Comparison of ENCODE assay signal across 15 cellular contexts in genomic region chrY:7938982-7939718, GRCh38.
A peak's percentile ranks its signal among the peaks of the same experiment; 100 is the strongest.
DNase-seq lines count a peak whose midpoint lies in the region; ATAC-seq lines count a peak whose summit lies in the region.
"Had no signal": no experiment of that assay in that cellular context is flagged by ENCODE, and none has a peak within 500 bp of the region (broad histone marks: within the 10 kb centered on the region; RNA-seq: fewer than 3 reads in every experiment).

No MANE protein-coding gene starts in this region.

- ATAC-seq in stimulated activated naive CD8-positive, alpha-beta T cell treated with anti-CD3 and anti-CD28 coated beads, Interleukin-15, amount 100 ng/mL, for 72 hours: peak; percentile 35
- no peak for ATAC-seq in stimulated activated naive CD8-positive, alpha-beta T cell treated with anti-CD3 and anti-CD28 coated beads, Interleukin-15, Interleukin-2, amounts not matched to agents 100 U/mL and 50 U/mL, for 24 hours
- ATAC-seq in left lobe of liver (peak; percentile 88), GM18870 (IDR thresholded peaks at IDR 0.05; ENCODE audit: unreplicated experiment) (no peak)
- peak; percentile 54 for ATAC-seq in stimulated activated effector memory CD8-positive, alpha-beta T cell treated with anti-CD3 and anti-CD28 coated beads, Interleukin-12 subunit alpha, Interleukin-12 subunit beta, amount 100 ng/mL, for 72 hours
- ATAC-seq: A549; CD8-positive, alpha-beta T cell had no signal

- no peaks in the 10 kb centered on the region for H3K4me1 Mint-ChIP-seq in stimulated activated naive CD8-positive, alpha-beta T cell treated with anti-CD3 and anti-CD28 coated beads, Interleukin-15, amount 100 ng/mL, for 72 hours
- no peaks in the 10 kb centered on the region for H3K4me1 Mint-ChIP-seq in stimulated activated effector memory CD8-positive, alpha-beta T cell treated with anti-CD3 and anti-CD28 coated beads, Interleukin-12 subunit alpha, Interleukin-12 subunit beta, amount 100 ng/mL, for 72 hours
- H3K4me1 Mint-ChIP-seq: B cell had no signal

- no peaks in the 10 kb centered on the region for H3K9me3 Mint-ChIP-seq in stimulated activated naive CD8-positive, alpha-beta T cell treated with anti-CD3 and anti-CD28 coated beads, Interleukin-15, amount 100 ng/mL, for 72 hours
- H3K9me3 Mint-ChIP-seq in stimulated activated effector memory CD8-positive, alpha-beta T cell treated with anti-CD3 and anti-CD28 coated beads, Interleukin-12 subunit alpha, Interleukin-12 subunit beta, amount 100 ng/mL, for 72 hours: no peaks in the 10 kb centered on the region
- H3K9me3 Mint-ChIP-seq: CD4-positive, alpha-beta T cell; CD8-positive, alpha-beta T cell had no signal

- no peaks in the 10 kb centered on the region for H3K27me3 Mint-ChIP-seq in stimulated activated naive CD8-positive, alpha-beta T cell treated with anti-CD3 and anti-CD28 coated beads, Interleukin-15, amount 100 ng/mL, for 72 hours
- H3K27me3 Mint-ChIP-seq: B cell; CD4-positive, alpha-beta T cell had no signal

- H3K4me3 Mint-ChIP-seq in stimulated activated naive CD8-positive, alpha-beta T cell treated with anti-CD3 and anti-CD28 coated beads, Interleukin-15, amount 100 ng/mL, for 72 hours: no peak overlapping the region
- no peak overlapping the region for H3K4me3 Mint-ChIP-seq in stimulated activated effector memory CD8-positive, alpha-beta T cell treated with anti-CD3 and anti-CD28 coated beads, Interleukin-12 subunit alpha, Interleukin-12 subunit beta, amount 100 ng/mL, for 72 hours
- H3K4me3 Mint-ChIP-seq: B cell; CD4-positive, alpha-beta T cell; CD8-positive, alpha-beta T cell had no signal

- H3K36me3 Mint-ChIP-seq in stimulated activated effector memory CD8-positive, alpha-beta T cell treated with anti-CD3 and anti-CD28 coated beads, Interleukin-12 subunit alpha, Interleukin-12 subunit beta, amount 100 ng/mL, for 72 hours: no peaks in the 10 kb centered on the region
- H3K36me3 Mint-ChIP-seq: CD8-positive, alpha-beta T cell had no signal

- H3K27ac Mint-ChIP-seq in stimulated activated naive CD8-positive, alpha-beta T cell treated with anti-CD3 and anti-CD28 coated beads, Interleukin-15, amount 100 ng/mL, for 72 hours: no peak overlapping the region
- H3K27ac Mint-ChIP-seq in stimulated activated effector memory CD8-positive, alpha-beta T cell treated with anti-CD3 and anti-CD28 coated beads, Interleukin-12 subunit alpha, Interleukin-12 subunit beta, amount 100 ng/mL, for 72 hours: no peak overlapping the region
- H3K27ac Mint-ChIP-seq: B cell; CD4-positive, alpha-beta T cell; CD8-positive, alpha-beta T cell had no signal

- no peak for DNase-seq in stimulated activated naive CD8-positive, alpha-beta T cell treated with anti-CD3 and anti-CD28 coated beads, Interleukin-15, amount 100 ng/mL, for 72 hours
- no peak for DNase-seq in stimulated activated naive CD8-positive, alpha-beta T cell treated with anti-CD3 and anti-CD28 coated beads, Interleukin-15, Interleukin-2, amounts not matched to agents 100 U/mL and 50 U/mL, for 24 hours
- no peak for DNase-seq in left lobe of liver (ENCODE audit: low spot score)
- DNase-seq in stimulated activated effector memory CD8-positive, alpha-beta T cell treated with anti-CD3 and anti-CD28 coated beads, Interleukin-12 subunit alpha, Interleukin-12 subunit beta, amount 100 ng/mL, for 72 hours (ENCODE audit: low spot score in 2 of 2): no peak
- DNase-seq in activated CD4-positive, alpha-beta T cell treated with anti-CD3 and anti-CD28 coated beads, Interleukin-2, amount 50 U/mL, for 1 hour: no peak
- DNase-seq: AML-193; Caco-2; Calu3; CD4-positive, alpha-beta T cell; CD8-positive, alpha-beta T cell; DMS79 treated with DMSO at 0.1 percent for 48 hours; GF-D8 had no signal

Comparison
In these comparisons a context has a peak if more than half of its experiments do, and no peak if none do; other contexts are left out.
1. ATAC-seq: peak in stimulated activated naive CD8-positive, alpha-beta T cell treated with anti-CD3 and anti-CD28 coated beads, Interleukin-15, amount 100 ng/mL, for 72 hours (single experiment), left lobe of liver (single experiment) and stimulated activated effector memory CD8-positive, alpha-beta T cell treated with anti-CD3 and anti-CD28 coated beads, Interleukin-12 subunit alpha, Interleukin-12 subunit beta, amount 100 ng/mL, for 72 hours (single experiment); none in stimulated activated naive CD8-positive, alpha-beta T cell treated with anti-CD3 and anti-CD28 coated beads, Interleukin-15, Interleukin-2, amounts not matched to agents 100 U/mL and 50 U/mL, for 24 hours (single experiment) and GM18870 (single experiment).